In the genomic region with DNA sequence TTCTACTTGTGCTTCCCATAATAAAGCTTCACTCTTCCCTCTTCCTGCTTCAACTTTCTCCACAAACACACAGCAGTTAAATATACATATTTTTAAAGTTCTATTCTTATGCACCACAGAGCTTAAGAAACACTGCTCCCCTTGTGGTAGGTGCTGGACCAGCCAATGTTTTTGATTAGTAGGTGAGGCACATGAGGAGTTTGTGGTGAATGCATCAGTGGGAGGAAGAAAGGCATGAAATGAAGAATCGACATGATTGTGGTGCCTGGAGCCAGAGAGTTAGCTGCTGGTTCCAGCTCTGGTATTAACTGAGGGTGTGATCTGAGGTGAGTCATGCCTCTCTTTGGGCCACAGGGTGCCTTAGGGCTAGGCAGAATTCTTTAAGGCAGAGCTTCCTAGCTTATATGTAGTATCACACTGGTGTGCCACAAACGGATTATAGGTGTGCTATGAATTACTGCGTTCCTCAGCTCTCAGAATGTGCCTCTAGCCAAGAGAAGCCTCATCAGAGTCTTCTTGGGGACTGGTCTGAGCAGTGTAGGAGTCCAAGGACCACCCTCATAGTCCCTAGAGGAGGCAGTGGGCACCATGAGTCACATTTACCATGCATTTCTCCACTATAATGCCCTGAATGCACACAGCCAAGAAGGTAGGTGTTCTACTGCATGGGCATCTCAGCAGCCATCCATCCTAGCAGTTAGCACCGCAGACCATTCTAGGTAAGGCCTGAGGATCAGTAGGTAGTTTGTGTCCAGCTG, we compare ENCODE assay signal across 9 cellular contexts.
DNase-seq lines count a peak whose midpoint lies in the region; ATAC-seq and TF ChIP-seq lines count a peak whose summit lies in the region.
"Had no signal": no experiment of that assay in that cellular context is flagged by ENCODE, and none has a peak within 500 bp of the region (broad histone marks: within the 10 kb centered on the region; RNA-seq: fewer than 3 reads in every experiment).

No MANE protein-coding gene starts in this region.

- H3K36me3 ChIP-seq in WERI-Rb-1 (no peaks in the 10 kb centered on the region), SJCRH30 (no peaks in the 10 kb centered on the region)
- H3K36me3 ChIP-seq: upper lobe of left lung had no signal

- H3K27ac ChIP-seq in WERI-Rb-1 (no peak overlapping the region), SJCRH30 (no peak overlapping the region)
- H3K27ac ChIP-seq: upper lobe of left lung had no signal

- no peaks in the 10 kb centered on the region for H3K4me1 ChIP-seq in SJCRH30

- ATAC-seq in GM21381 (IDR thresholded peaks at IDR 0.05; ENCODE audit: unreplicated experiment): peak; percentile 50
- ATAC-seq in HG03521 (IDR thresholded peaks at IDR 0.05; ENCODE audit: unreplicated experiment): peak; percentile 59

- H3K9me3 ChIP-seq in WERI-Rb-1 (ENCODE audit: severe bottlenecking) (peaks cover under 1% of the 10 kb centered on the region), SJCRH30 (replicated peaks) (no peaks in the 10 kb centered on the region)

- DNase-seq in EL (peak; percentile 94), WERI-Rb-1 (no peak), epithelial cell of esophagus (ENCODE audit: low read depth) (peak; percentile 96), SJCRH30 (no peak), NCI-H2081 (lab: John Stamatoyannopoulos, UW) (no peak)
- peak; percentile 32 for DNase-seq in stimulated activated CD4-positive, alpha-beta T cell treated with anti-CD3 and anti-CD28 coated beads, Interleukin-2, amount 100 ng/mL, for 4 hours (ENCODE audit: low read depth)
- DNase-seq: upper lobe of left lung had no signal

- no peaks in the 10 kb centered on the region for H3K27me3 ChIP-seq in WERI-Rb-1 (ENCODE audit: insufficient read depth, low read depth, severe bottlenecking)
- H3K27me3 ChIP-seq in SJCRH30: no peaks in the 10 kb centered on the region
- H3K27me3 ChIP-seq: upper lobe of left lung had no signal

- TF ChIP-seq CTCF in WERI-Rb-1 (IDR thresholded peaks at IDR 0.05; ENCODE audit: low read depth, low read length) (0 out of 2 replicates have a peak, but pooled peaks have one; percentile 4), epithelial cell of esophagus (IDR thresholded peaks at IDR 0.05; ENCODE audit: insufficient read depth, low read depth, low read length, missing control alignments) (peak; percentile 74)

- no peak overlapping the region for H3K4me3 ChIP-seq in WERI-Rb-1 (ENCODE audit: low read depth, low read length)
- H3K4me3 ChIP-seq in epithelial cell of esophagus (ENCODE audit: low read length): no peak overlapping the region
- no peak overlapping the region for H3K4me3 ChIP-seq in SJCRH30
- H3K4me3 ChIP-seq: upper lobe of left lung had no signal

Comparison
In these comparisons a context has a peak if more than half of its experiments do, and no peak if none do; other contexts are left out.
1. DNase-seq: peak in EL (single experiment), epithelial cell of esophagus (single experiment) and stimulated activated CD4-positive, alpha-beta T cell treated with anti-CD3 and anti-CD28 coated beads, Interleukin-2, amount 100 ng/mL, for 4 hours (single experiment); none in WERI-Rb-1 (single experiment), SJCRH30 (0 of 2) and NCI-H2081 (0 of 2).